23 cellular contexts compared by ENCODE assay signal in the genomic region with DNA sequence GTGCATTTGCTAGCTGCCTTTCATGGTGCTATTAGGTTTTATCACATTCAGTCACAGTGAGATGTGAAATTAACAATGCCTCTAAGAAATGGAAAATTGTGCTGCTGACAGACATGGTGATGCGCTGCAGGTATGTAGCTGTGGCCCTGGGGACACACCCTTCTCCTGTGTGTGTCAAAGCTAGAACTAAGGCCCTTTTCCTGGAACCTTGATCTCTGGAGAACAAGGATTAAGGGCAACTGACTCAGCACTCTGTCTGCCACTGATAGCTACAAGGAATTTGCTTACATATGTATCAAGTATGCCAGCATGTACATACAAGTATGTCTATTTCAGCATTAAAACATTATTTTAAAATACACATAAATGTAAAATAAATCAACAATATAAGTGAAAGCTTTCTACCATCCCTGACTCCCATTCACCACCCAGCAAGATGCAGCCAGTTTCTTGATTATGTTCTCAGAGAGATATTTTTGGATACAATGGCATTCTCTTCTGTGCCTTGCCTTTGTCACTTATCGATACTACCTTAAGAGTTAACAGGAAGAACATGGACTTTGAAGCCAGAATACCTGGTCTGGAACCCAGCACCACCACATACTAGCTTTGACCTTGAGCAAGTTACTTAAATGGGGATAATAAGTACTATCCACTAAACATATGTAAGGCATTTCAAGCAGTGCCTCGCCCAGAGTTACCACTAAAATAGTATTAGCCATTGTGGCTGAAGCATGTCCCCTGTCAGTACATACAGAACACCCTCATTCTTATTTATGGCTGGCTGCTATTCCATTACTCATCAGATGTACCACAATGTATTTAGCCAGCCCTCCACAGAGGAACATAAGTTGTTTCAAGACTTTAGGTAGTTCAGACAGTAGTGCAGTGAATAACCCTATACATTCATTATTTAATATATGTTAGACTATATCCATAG.
DNase-seq lines count a peak whose midpoint lies in the region; ATAC-seq and TF ChIP-seq lines count a peak whose summit lies in the region.
"Had no signal": no experiment of that assay in that cellular context is flagged by ENCODE, and none has a peak within 500 bp of the region (broad histone marks: within the 10 kb centered on the region; RNA-seq: fewer than 3 reads in every experiment).

No MANE protein-coding gene starts in this region.

- no peak overlapping the region for H3K27ac Mint-ChIP-seq in activated naive CD4-positive, alpha-beta T cell treated with anti-CD3 and anti-CD28 coated beads for 36 hours
- H3K27ac Mint-ChIP-seq: activated naive CD8-positive, alpha-beta T cell; activated T-helper 1 cell treated with anti-CD3 and anti-CD28 coated beads, Interleukin-12 subunit alpha, Interleukin-12 subunit beta, Interleukin-2, Interleukin-4 antibody, amounts not matched to agents 30 ng/mL and 10 ng/mL and 1 ng/mL, durations not matched to agents 14 hours and 24 hours and 36 hours; GM23338; naive B cell; type B pancreatic cell had no signal

- WGBS in esophagus, 2 donors, result 74 to 82% methylated on average over 3 of the region's 3 CpGs

- no peaks in the 10 kb centered on the region for H3K9me3 Mint-ChIP-seq in activated naive CD4-positive, alpha-beta T cell treated with anti-CD3 and anti-CD28 coated beads for 36 hours
- H3K9me3 Mint-ChIP-seq: activated T-helper 1 cell treated with anti-CD3 and anti-CD28 coated beads, Interleukin-12 subunit alpha, Interleukin-12 subunit beta, Interleukin-2, Interleukin-4 antibody, amounts not matched to agents 30 ng/mL and 10 ng/mL and 1 ng/mL, durations not matched to agents 14 hours and 24 hours and 36 hours; GM23338; type B pancreatic cell had no signal

- H3K9me3 ChIP-seq in RWPE2 (ENCODE audit: severe bottlenecking), result no peaks in the 10 kb centered on the region
- no peaks in the 10 kb centered on the region for H3K9me3 ChIP-seq in esophagus (ENCODE audit: control insufficient read depth in 2 of 2, insufficient read depth in 1 of 2, low read depth in 1 of 2, low read length in 1 of 2)
- H3K9me3 ChIP-seq in mucosa of descending colon, result no peaks in the 10 kb centered on the region
- H3K9me3 ChIP-seq: pancreas, SK-N-SH had no signal

- peaks cover 40% of the 10 kb centered on the region for H3K4me1 ChIP-seq in RWPE2 (ENCODE audit: insufficient read depth, poor library complexity, severe bottlenecking)
- H3K4me1 ChIP-seq in esophagus (ENCODE audit: control insufficient read depth in 2 of 2, insufficient read depth in 2 of 2, low read length in 1 of 2), result no peaks in the 10 kb centered on the region
- H3K4me1 ChIP-seq in mucosa of descending colon (ENCODE audit: low read depth), result no peaks in the 10 kb centered on the region

- peak overlapping the region; percentile 75 for H3K27ac ChIP-seq in RWPE2 (ENCODE audit: poor library complexity, severe bottlenecking)
- H3K27ac ChIP-seq in esophagus (ENCODE audit: low read depth in 2 of 2, low read length in 1 of 2), result peak overlapping the region; percentile 2 to 49
- H3K27ac ChIP-seq: brain microvascular endothelial cell, coronary artery, pancreas had no signal

- ATAC-seq in RWPE2 (ENCODE audit: low read depth) (peak; percentile 80), mucosa of descending colon (peak; percentile 78), HG02623 (IDR thresholded peaks at IDR 0.05; ENCODE audit: unreplicated experiment) (no peak), HG02884 (IDR thresholded peaks at IDR 0.05; ENCODE audit: unreplicated experiment) (no peak), HG02763 (IDR thresholded peaks at IDR 0.05; ENCODE audit: unreplicated experiment) (no peak)
- ATAC-seq: GM23338, Panc1, pancreas had no signal

- no peaks in the 10 kb centered on the region for H3K36me3 Mint-ChIP-seq in activated naive CD4-positive, alpha-beta T cell treated with anti-CD3 and anti-CD28 coated beads for 36 hours (ENCODE audit: low read depth)
- H3K36me3 Mint-ChIP-seq: activated naive CD8-positive, alpha-beta T cell; naive B cell; type B pancreatic cell had no signal

- H3K27me3 ChIP-seq in RWPE2 (ENCODE audit: insufficient read depth, poor library complexity, severe bottlenecking) (no peaks in the 10 kb centered on the region), esophagus (ENCODE audit: control insufficient read depth in 1 of 2, insufficient read depth in 2 of 2, low read length in 2 of 2) (no peaks in the 10 kb centered on the region)
- H3K27me3 ChIP-seq: brain microvascular endothelial cell, pancreas had no signal

- TF ChIP-seq CTCF in RWPE2 (IDR thresholded peaks at IDR 0.05; ENCODE audit: poor library complexity, severe bottlenecking) (no peak), mucosa of descending colon (IDR thresholded peaks at IDR 0.05) (no peak)

- CTCF ChIA-PET in activated naive CD4-positive, alpha-beta T cell treated with anti-CD3 and anti-CD28 coated beads for 36 hours (lab: Charles Lee), result no interaction called here

- no peaks in the 10 kb centered on the region for H3K27me3 Mint-ChIP-seq in activated naive CD4-positive, alpha-beta T cell treated with anti-CD3 and anti-CD28 coated beads for 36 hours (ENCODE audit: low read depth)
- H3K27me3 Mint-ChIP-seq: type B pancreatic cell had no signal

- H3K4me1 Mint-ChIP-seq in activated naive CD4-positive, alpha-beta T cell treated with anti-CD3 and anti-CD28 coated beads for 36 hours (ENCODE audit: low read depth), result no peaks in the 10 kb centered on the region
- H3K4me1 Mint-ChIP-seq: naive B cell had no signal

- H3K4me3 Mint-ChIP-seq in activated naive CD4-positive, alpha-beta T cell treated with anti-CD3 and anti-CD28 coated beads for 36 hours, result no peak overlapping the region
- H3K4me3 Mint-ChIP-seq: activated naive CD8-positive, alpha-beta T cell; activated T-helper 1 cell treated with anti-CD3 and anti-CD28 coated beads, Interleukin-12 subunit alpha, Interleukin-12 subunit beta, Interleukin-2, Interleukin-4 antibody, amounts not matched to agents 30 ng/mL and 10 ng/mL and 1 ng/mL, durations not matched to agents 14 hours and 24 hours and 36 hours; GM23338; naive B cell; type B pancreatic cell had no signal

- H3K36me3 ChIP-seq in RWPE2 (ENCODE audit: low read depth) (no peaks in the 10 kb centered on the region), esophagus (ENCODE audit: control insufficient read depth in 2 of 2, insufficient read depth in 2 of 2, low read length in 1 of 2) (no peaks in the 10 kb centered on the region), mucosa of descending colon (ENCODE audit: low read depth) (no peaks in the 10 kb centered on the region)
- H3K36me3 ChIP-seq: brain microvascular endothelial cell had no signal

- DNase-seq in EH (ENCODE audit: low read depth), result peak; percentile 23
- no peak for DNase-seq in RWPE2 (ENCODE audit: low spot score)
- no peak for DNase-seq in mucosa of descending colon
- no peak for DNase-seq in activated naive CD4-positive, alpha-beta T cell treated with anti-CD3 and anti-CD28 coated beads for 36 hours
- DNase-seq: activated CD4-positive, CD25-positive, alpha-beta regulatory T cell treated with anti-CD3 and anti-CD28 coated beads, Interleukin-2, amount 50 U/mL, for 72 hours; brain microvascular endothelial cell; Calu3; foreskin melanocyte; naive B cell; NCI-H1436; pancreas; SK-N-SH; stimulated activated CD4-positive, alpha-beta T cell treated with anti-CD3 and anti-CD28 coated beads, Interleukin-2, amount 100 ng/mL, for 48 hours had no signal

- intact Hi-C loops in mucosa of descending colon (cut with DNase I, micrococcal nuclease), result no loop called here
- intact Hi-C loops in activated naive CD4-positive, alpha-beta T cell treated with anti-CD3 and anti-CD28 coated beads for 36 hours (cut with micrococcal nuclease), result no loop called here

- H3K4me3 ChIP-seq in RWPE2 (ENCODE audit: severe bottlenecking) (no peak overlapping the region), esophagus (ENCODE audit: low read depth in 1 of 2, low read length in 2 of 2) (no peak overlapping the region), mucosa of descending colon (no peak overlapping the region)
- H3K4me3 ChIP-seq: coronary artery, GM23338, pancreas had no signal

Comparison
In these comparisons a context has a peak if more than half of its experiments do, and no peak if none do; other contexts are left out.
1. ATAC-seq: peak in RWPE2 (single experiment) and mucosa of descending colon (single experiment); none in HG02623 (single experiment), HG02884 (single experiment) and HG02763 (single experiment).